ENCODE assay signal across 34 cellular contexts in genomic region chr7:48587475-48587874, GRCh38.
"Had no signal": no experiment of that assay in that cellular context is flagged by ENCODE, and none has a peak within 500 bp of the region (broad histone marks: within the 10 kb centered on the region; RNA-seq: fewer than 3 reads in every experiment).

No MANE protein-coding gene starts in this region.

- DNase-seq: Karpas-422, Kasumi-1, MG63, MM.1S, MV-4-11, NCI-H1048, NCI-H1092, NCI-H1092 treated with DMSO at 0.1 percent for 48 hours, NCI-H1105, NCI-H1105 treated with DMSO at 0.1 percent for 48 hours, NCI-H1417, NCI-H1417 treated with DMSO at 0.1 percent for 48 hours, NCI-H1436, NCI-H1436 treated with DMSO at 0.1 percent for 48 hours, NCI-H146, NCI-H1694, NCI-H1694 treated with DMSO at 0.1 percent for 48 hours, NCI-H187, NCI-H187 treated with DMSO at 0.1 percent for 48 hours, NCI-H1930, NCI-H2029, NCI-H2029 treated with DMSO at 0.1 percent for 48 hours, NCI-H2081, NCI-H2081 treated with DMSO at 0.1 percent for 48 hours, NCI-H2107, NCI-H2171, NCI-H2171 treated with DMSO at 0.1 percent for 48 hours, NCI-H2227 treated with DMSO at 0.1 percent for 48 hours, NCI-H226, NCI-H345, NCI-H446, NCI-H446 treated with DMSO at 0.1 percent for 48 hours, NCI-H510A, NCI-H510A treated with DMSO at 0.1 percent for 48 hours had no signal

- H3K27me3 ChIP-seq: MG63 had no signal

- H3K36me3 ChIP-seq: MG63 had no signal

- H3K4me3 ChIP-seq: MG63 had no signal

- H3K9me3 ChIP-seq: MG63 had no signal
